Comparison of ENCODE assay signal across 1 cellular context in genomic region chr14:79229383-79229875, GRCh38.
TF ChIP-seq lines count a peak whose summit lies in the region.

No MANE protein-coding gene starts in this region.

TF ChIP-seq in GM23338, 12 proteins besides CTCF, POLR2A, EP300 and RAD21 (continued from another document):
- TF ChIP-seq, protein P1, sequence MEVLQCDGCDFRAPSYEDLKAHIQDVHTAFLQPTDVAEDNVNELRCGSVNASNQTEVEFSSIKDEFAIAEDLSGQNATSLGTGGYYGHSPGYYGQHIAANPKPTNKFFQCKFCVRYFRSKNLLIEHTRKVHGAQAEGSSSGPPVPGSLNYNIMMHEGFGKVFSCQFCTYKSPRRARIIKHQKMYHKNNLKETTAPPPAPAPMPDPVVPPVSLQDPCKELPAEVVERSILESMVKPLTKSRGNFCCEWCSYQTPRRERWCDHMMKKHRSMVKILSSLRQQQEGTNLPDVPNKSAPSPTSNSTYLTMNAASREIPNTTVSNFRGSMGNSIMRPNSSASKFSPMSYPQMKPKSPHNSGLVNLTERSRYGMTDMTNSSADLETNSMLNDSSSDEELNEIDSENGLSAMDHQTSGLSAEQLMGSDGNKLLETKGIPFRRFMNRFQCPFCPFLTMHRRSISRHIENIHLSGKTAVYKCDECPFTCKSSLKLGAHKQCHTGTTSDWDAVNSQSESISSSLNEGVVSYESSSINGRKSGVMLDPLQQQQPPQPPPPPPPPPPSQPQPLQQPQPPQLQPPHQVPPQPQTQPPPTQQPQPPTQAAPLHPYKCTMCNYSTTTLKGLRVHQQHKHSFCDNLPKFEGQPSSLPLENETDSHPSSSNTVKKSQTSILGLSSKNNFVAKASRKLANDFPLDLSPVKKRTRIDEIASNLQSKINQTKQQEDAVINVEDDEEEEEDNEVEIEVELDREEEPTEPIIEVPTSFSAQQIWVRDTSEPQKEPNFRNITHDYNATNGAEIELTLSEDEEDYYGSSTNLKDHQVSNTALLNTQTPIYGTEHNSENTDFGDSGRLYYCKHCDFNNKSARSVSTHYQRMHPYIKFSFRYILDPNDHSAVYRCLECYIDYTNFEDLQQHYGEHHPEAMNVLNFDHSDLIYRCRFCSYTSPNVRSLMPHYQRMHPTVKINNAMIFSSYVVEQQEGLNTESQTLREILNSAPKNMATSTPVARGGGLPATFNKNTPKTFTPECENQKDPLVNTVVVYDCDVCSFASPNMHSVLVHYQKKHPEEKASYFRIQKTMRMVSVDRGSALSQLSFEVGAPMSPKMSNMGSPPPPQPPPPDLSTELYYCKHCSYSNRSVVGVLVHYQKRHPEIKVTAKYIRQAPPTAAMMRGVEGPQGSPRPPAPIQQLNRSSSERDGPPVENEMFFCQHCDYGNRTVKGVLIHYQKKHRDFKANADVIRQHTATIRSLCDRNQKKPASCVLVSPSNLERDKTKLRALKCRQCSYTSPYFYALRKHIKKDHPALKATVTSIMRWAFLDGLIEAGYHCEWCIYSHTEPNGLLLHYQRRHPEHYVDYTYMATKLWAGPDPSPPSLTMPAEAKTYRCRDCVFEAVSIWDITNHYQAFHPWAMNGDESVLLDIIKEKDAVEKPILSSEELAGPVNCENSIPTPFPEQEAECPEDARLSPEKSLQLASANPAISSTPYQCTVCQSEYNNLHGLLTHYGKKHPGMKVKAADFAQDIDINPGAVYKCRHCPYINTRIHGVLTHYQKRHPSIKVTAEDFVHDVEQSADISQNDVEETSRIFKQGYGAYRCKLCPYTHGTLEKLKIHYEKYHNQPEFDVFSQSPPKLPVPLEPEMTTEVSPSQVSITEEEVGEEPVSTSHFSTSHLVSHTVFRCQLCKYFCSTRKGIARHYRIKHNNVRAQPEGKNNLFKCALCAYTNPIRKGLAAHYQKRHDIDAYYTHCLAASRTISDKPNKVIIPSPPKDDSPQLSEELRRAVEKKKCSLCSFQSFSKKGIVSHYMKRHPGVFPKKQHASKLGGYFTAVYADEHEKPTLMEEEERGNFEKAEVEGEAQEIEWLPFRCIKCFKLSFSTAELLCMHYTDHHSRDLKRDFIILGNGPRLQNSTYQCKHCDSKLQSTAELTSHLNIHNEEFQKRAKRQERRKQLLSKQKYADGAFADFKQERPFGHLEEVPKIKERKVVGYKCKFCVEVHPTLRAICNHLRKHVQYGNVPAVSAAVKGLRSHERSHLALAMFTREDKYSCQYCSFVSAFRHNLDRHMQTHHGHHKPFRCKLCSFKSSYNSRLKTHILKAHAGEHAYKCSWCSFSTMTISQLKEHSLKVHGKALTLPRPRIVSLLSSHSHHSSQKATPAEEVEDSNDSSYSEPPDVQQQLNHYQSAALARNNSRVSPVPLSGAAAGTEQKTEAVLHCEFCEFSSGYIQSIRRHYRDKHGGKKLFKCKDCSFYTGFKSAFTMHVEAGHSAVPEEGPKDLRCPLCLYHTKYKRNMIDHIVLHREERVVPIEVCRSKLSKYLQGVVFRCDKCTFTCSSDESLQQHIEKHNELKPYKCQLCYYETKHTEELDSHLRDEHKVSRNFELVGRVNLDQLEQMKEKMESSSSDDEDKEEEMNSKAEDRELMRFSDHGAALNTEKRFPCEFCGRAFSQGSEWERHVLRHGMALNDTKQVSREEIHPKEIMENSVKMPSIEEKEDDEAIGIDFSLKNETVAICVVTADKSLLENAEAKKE (CRISPR knock-in tag; IDR thresholded peaks at IDR 0.05) = no peak
- no peak for TF ChIP-seq CREB1 (CRISPR knock-in tag; IDR thresholded peaks at IDR 0.05; ENCODE audit: low read depth)
